Comparison of ENCODE assay signal across 1 cellular context in the genomic region with DNA sequence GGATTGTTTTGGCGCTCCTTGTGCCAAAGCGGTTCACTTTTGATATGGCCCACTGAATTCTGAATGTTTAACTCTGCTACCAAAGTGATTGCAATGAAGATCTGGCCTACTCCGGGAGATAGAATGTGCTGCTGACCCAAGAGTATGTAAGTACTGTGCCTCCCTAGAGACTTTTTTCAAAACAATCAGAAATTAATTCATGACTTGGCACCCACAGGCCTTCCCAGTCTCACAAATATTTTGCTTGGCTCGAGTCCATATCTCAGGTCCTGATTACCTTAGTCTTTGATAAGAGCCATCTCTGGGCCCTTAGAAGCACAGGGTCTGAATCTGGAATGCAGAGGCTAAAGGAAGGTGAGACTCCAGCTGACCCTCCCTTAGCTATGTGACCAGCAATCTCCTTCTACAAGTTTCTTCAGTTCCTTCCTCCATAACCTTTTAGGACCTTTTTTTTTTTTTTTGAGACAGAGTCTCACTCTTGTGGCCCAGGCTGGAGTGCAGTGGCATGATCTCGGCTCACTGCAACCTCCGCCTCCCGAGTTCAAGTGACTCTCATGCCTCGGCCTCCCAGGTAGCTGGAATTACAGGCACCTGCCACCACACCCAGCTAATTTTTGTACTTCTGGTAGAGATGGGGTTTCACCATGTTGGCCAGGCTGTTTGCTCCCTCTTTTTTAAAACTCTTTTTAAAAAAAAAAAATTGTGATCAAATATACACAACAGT.
TF ChIP-seq lines count a peak whose summit lies in the region.

No MANE protein-coding gene starts in this region.

TF ChIP-seq in SK-N-SH, 30 proteins besides CTCF, POLR2A, EP300 and RAD21 (continued from another document):
- TF ChIP-seq, protein P1, sequence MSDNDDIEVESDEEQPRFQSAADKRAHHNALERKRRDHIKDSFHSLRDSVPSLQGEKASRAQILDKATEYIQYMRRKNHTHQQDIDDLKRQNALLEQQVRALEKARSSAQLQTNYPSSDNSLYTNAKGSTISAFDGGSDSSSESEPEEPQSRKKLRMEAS (IDR thresholded peaks at IDR 0.05; ENCODE audit: low read depth), result no peak
- TF ChIP-seq FOXM1 (IDR thresholded peaks at IDR 0.05; ENCODE audit: low read depth), result no peak
